In the genomic region with DNA sequence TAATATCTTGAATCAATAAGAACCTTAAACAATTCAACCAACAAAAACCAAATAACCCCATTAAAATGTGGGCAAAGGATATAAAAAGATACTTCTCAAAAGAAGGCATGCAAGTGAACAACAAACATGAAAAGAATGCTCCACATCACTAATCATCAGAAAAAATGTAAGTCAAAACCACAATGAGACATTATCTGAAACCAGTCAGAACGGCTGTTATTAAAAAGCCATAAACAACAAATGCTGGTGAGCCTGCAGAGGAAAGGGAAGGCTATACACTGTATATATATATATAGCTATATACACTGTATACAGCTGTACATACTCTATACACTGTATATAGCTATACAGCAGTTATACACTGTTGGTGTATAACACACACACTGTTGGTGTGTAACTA, we compare ENCODE assay signal across 10 cellular contexts.
"Had no signal": no experiment of that assay in that cellular context is flagged by ENCODE, and none has a peak within 500 bp of the region (broad histone marks: within the 10 kb centered on the region; RNA-seq: fewer than 3 reads in every experiment).

No MANE protein-coding gene starts in this region.

- H3K27ac ChIP-seq: upper lobe of left lung had no signal

- H3K36me3 ChIP-seq: upper lobe of left lung had no signal

- H3K4me1 ChIP-seq: upper lobe of left lung had no signal

- DNase-seq: activated CD4-positive, alpha-beta T cell treated with anti-CD3 and anti-CD28 coated beads for 4 hours; activated CD8-positive, alpha-beta memory T cell treated with anti-CD3 and anti-CD28 coated beads, Interleukin-2, amount 50 U/mL, for 4 hours; activated CD8-positive, alpha-beta T cell treated with anti-CD3 and anti-CD28 coated beads for 36 hours; activated naive CD4-positive, alpha-beta T cell treated with Interleukin-2 at 50 U/mL for 16 hours; activated naive CD8-positive, alpha-beta T cell treated with anti-CD3 and anti-CD28 coated beads, Interleukin-2, amount 50 U/mL, for 24 hours; effector memory CD8-positive, alpha-beta T cell; glutamatergic neuron; stimulated activated CD4-positive, alpha-beta T cell treated with anti-CD3 and anti-CD28 coated beads, Interleukin-4, amount 100 ng/mL, for 1 hour; T-cell; upper lobe of left lung had no signal

- H3K4me3 ChIP-seq: upper lobe of left lung had no signal

- H3K27me3 ChIP-seq: upper lobe of left lung had no signal
